ENCODE assay signal across 18 cellular contexts in genomic region chr2:81412681-81413080, GRCh38.
"Had no signal": no experiment of that assay in that cellular context is flagged by ENCODE, and none has a peak within 500 bp of the region (broad histone marks: within the 10 kb centered on the region; RNA-seq: fewer than 3 reads in every experiment).

No MANE protein-coding gene starts in this region.

- H3K27me3 ChIP-seq: cardiac muscle cell, neutrophil, ovary, thyroid gland had no signal

- H3K36me3 ChIP-seq: cardiac muscle cell, neutrophil, ovary, thyroid gland had no signal

- H3K9me3 ChIP-seq: neutrophil, ovary, psoas muscle, thyroid gland had no signal

- DNase-seq: activated CD4-positive, alpha-beta memory T cell treated with anti-CD3 and anti-CD28 coated beads, Interleukin-2, amount 10 ng/mL, durations not matched to agents 7 days and 5 days; activated CD4-positive, alpha-beta T cell treated with anti-CD3 and anti-CD28 coated beads, Interleukin-2, amount 10 ng/mL, durations not matched to agents 24 days and 14 days; activated effector memory CD4-positive, alpha-beta T cell treated with Interleukin-2 at 50 U/mL for 16 hours; activated naive CD4-positive, alpha-beta T cell treated with anti-CD3 and anti-CD28 coated beads for 36 hours; activated T-cell treated with anti-CD3 and anti-CD28 coated beads, Interleukin-2, amount 50 U/mL, for 72 hours; effector CD4-positive, alpha-beta T cell; erythroblast; foreskin fibroblast; immature natural killer cell; ovary; psoas muscle; right cardiac atrium; stimulated activated CD4-positive, alpha-beta T cell treated with anti-CD3 and anti-CD28 coated beads, Interleukin-12 subunit alpha, Interleukin-12 subunit beta, amount 100 ng/mL, for 4 hours; stimulated activated CD4-positive, alpha-beta T cell treated with anti-CD3 and anti-CD28 coated beads, Interleukin-4, amount 100 ng/mL, for 4 hours; substantia nigra; thyroid gland had no signal

- H3K27ac ChIP-seq: cardiac muscle cell, neutrophil, ovary, psoas muscle, thyroid gland had no signal

- H3K4me3 ChIP-seq: cardiac muscle cell, ovary, psoas muscle, thyroid gland had no signal

- H3K4me1 ChIP-seq: psoas muscle, thyroid gland had no signal
